ENCODE assay signal across 1 cellular context in the genomic region with DNA sequence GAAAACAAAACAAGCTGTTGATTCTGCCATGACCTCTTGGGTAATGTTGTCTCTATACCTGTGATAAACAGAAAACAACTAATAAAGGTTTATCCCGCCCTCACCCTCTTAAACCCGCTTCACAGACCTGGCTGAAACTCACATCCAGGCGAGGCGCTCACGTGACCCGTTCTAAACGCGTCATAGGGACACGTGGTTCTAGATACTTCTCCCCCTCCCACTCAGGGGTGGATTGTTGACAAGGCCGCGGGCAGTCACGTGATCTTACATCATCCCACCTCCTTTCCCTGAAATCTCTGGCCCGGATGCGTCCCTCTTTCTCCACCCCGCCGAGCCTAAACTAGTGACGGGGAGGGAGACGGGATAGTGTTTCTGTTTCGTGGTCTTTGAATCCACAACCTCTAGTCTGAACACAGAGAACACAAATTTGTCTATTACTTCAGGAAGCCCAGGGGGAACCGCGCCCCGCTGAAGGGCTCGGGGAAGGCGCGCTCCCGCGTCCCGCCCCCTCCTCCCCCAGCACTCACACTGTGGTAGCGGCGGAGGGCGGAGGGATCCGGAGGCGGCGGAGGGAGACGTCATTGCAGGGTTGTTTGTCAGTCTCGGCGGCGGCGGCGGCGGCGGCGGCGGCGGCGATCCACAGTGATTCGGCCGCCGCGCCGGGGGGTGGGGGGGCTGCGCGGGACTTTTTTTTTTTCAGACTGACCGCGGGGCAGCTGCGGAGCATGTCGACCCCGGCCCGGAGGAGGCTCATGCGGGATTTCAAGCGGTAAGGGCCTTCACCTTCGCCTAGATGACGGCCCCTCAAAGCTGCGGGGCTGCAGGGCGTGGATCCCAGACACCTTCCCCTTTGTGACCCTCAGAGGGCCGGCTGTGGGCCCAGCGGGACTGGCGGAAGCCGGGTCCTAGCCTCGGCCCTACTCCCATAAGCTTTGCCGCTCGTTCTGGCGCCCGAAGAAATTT.
A peak's percentile ranks its signal among the peaks of the same experiment; 100 is the strongest.
TF ChIP-seq lines count a peak whose summit lies in the region.

Gene UBE2B (plus strand): TSS at position 699 of the 963 bp plus-strand sequence. CDS start 27 bp downstream, at position 726.

TF ChIP-seq in HepG2, 621 proteins besides CTCF, POLR2A, EP300 and RAD21 (continued from another document and continues in another):
- TF ChIP-seq AHDC1 (CRISPR knock-in tag; IDR thresholded peaks at IDR 0.05; ENCODE audit: borderline replicate concordance) (peak; percentile 57; the same call in 1 of the 2 replicates), GZF1 (CRISPR knock-in tag; IDR thresholded peaks at IDR 0.05) (0 out of 2 replicates have a peak, but pooled peaks have one; percentile 72), CC2D1A (CRISPR knock-in tag; IDR thresholded peaks at IDR 0.05) (no peak), TMF1 (CRISPR knock-in tag; IDR thresholded peaks at IDR 0.05; ENCODE audit: low read depth) (peak; percentile 70; the same call in 1 of the 2 replicates), NBN (conservative IDR thresholded peaks at IDR 0.05) (no peak), ONECUT2 (CRISPR knock-in tag; IDR thresholded peaks at IDR 0.05) (peak; percentile 75), AGO2 (optimal IDR thresholded peaks at IDR 0.05; ENCODE audit: low read depth, low read length) (peak; percentile 74), SKI (IDR thresholded peaks at IDR 0.05; ENCODE audit: partially characterized antibody) (peak; percentile 90), GABPA (IDR thresholded peaks at IDR 0.05; ENCODE audit: low read depth, low read length) (peak; percentile 37), GABPA (CRISPR knock-in tag; IDR thresholded peaks at IDR 0.05; ENCODE audit: low read depth) (peak; percentile 77), ZFYVE20 (CRISPR knock-in tag; IDR thresholded peaks at IDR 0.05; ENCODE audit: borderline replicate concordance, low read depth) (no peak), ZNF746 (CRISPR knock-in tag; IDR thresholded peaks at IDR 0.05) (peak; percentile 85), FUBP1 (CRISPR knock-in tag; IDR thresholded peaks at IDR 0.05; ENCODE audit: borderline replicate concordance) (no peak), ZNF136 (CRISPR knock-in tag; IDR thresholded peaks at IDR 0.05; ENCODE audit: low read depth) (peak; percentile 64; the same call in 1 of the 2 replicates), POLR2AphosphoS2 (IDR thresholded peaks at IDR 0.05; ENCODE audit: low read depth, low read length) (no peak), TBL1XR1 (IDR thresholded peaks at IDR 0.05; ENCODE audit: borderline replicate concordance, low read length, partially characterized antibody) (peak; percentile 66), IRF1 (CRISPR knock-in tag; IDR thresholded peaks at IDR 0.05; ENCODE audit: low read depth) (no peak), POLR2AphosphoS5 (IDR thresholded peaks at IDR 0.05; ENCODE audit: low read depth, low read length) (peak; percentile 88), ZNF672 (CRISPR knock-in tag; IDR thresholded peaks at IDR 0.05) (no peak), CAMTA2 (CRISPR knock-in tag; IDR thresholded peaks at IDR 0.05; ENCODE audit: borderline replicate concordance) (peak; percentile 10; the same call in 1 of the 2 replicates), ZNF619 (CRISPR knock-in tag; IDR thresholded peaks at IDR 0.05) (no peak), ZNF776 (CRISPR knock-in tag; IDR thresholded peaks at IDR 0.05) (no peak; the same call in 1 of the 2 replicates), ZKSCAN1 (IDR thresholded peaks at IDR 0.05; ENCODE audit: low read length) (no peak), ZNF546 (CRISPR knock-in tag; conservative IDR thresholded peaks at IDR 0.05) (no peak; the same call in 1 of the 2 replicates), MTA1 (CRISPR knock-in tag; IDR thresholded peaks at IDR 0.05; ENCODE audit: borderline replicate concordance) (peak; percentile 61; the same call in 1 of the 2 replicates), KAT7 (CRISPR knock-in tag; IDR thresholded peaks at IDR 0.05; ENCODE audit: borderline replicate concordance) (peak; percentile 96), CEBPG (CRISPR knock-in tag; IDR thresholded peaks at IDR 0.05) (peak; percentile 69), HOXA9 (CRISPR knock-in tag; IDR thresholded peaks at IDR 0.05; ENCODE audit: borderline replicate concordance) (no peak), JARID2 (CRISPR knock-in tag; IDR thresholded peaks at IDR 0.05; ENCODE audit: insufficient replicate concordance) (peak; percentile 36), ZNF761 (CRISPR knock-in tag; conservative IDR thresholded peaks at IDR 0.05) (no peak), ZNF550 (CRISPR knock-in tag; IDR thresholded peaks at IDR 0.05; ENCODE audit: borderline replicate concordance) (no peak), ELF3 (CRISPR knock-in tag; IDR thresholded peaks at IDR 0.05) (peak; percentile 65), ZNF3 (CRISPR knock-in tag; IDR thresholded peaks at IDR 0.05) (no peak), ZNF256 (CRISPR knock-in tag; conservative IDR thresholded peaks at IDR 0.05) (peak; percentile 91; the same call in 1 of the 2 replicates), TEAD2 (CRISPR knock-in tag; IDR thresholded peaks at IDR 0.05) (no peak), ZFP41 (CRISPR knock-in tag; IDR thresholded peaks at IDR 0.05; ENCODE audit: borderline replicate concordance) (no peak), SNAPC2 (CRISPR knock-in tag; IDR thresholded peaks at IDR 0.05) (peak; percentile 76; the same call in 1 of the 2 replicates), ATF5 (CRISPR knock-in tag; IDR thresholded peaks at IDR 0.05; ENCODE audit: low read depth) (peak; percentile 36; the same call in 1 of the 2 replicates), JUN (CRISPR knock-in tag; IDR thresholded peaks at IDR 0.05) (peak; percentile 67), ZBTB3 (CRISPR knock-in tag; IDR thresholded peaks at IDR 0.05; ENCODE audit: borderline replicate concordance, low read depth) (peak; percentile 55; the same call in 1 of the 2 replicates), PLRG1 (conservative IDR thresholded peaks at IDR 0.05) (no peak), FOXK2 (IDR thresholded peaks at IDR 0.05) (peak; percentile 99), ATF7 (IDR thresholded peaks at IDR 0.05) (peak; percentile 92), ATF7 (CRISPR knock-in tag; IDR thresholded peaks at IDR 0.05) (peak; percentile 90)
- TF ChIP-seq, protein P1, sequence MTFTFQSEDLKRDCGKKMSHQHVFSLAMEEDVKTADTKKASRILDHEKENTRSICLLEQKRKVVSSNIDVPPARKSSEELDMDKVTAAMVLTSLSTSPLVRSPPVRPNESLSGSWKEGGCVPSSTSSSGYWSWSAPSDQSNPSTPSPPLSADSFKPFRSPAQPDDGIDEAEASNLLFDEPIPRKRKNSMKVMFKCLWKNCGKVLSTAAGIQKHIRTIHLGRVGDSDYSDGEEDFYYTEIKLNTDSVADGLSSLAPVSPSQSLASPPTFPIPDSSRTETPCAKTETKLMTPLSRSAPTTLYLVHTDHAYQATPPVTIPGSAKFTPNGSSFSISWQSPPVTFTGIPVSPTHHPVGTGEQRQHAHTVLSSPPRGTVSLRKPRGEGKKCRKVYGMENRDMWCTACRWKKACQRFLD (CRISPR knock-in tag; IDR thresholded peaks at IDR 0.05; ENCODE audit: borderline replicate concordance) = 0 out of 2 replicates have a peak, but pooled peaks have one; percentile 34
- TF ChIP-seq, protein P2, sequence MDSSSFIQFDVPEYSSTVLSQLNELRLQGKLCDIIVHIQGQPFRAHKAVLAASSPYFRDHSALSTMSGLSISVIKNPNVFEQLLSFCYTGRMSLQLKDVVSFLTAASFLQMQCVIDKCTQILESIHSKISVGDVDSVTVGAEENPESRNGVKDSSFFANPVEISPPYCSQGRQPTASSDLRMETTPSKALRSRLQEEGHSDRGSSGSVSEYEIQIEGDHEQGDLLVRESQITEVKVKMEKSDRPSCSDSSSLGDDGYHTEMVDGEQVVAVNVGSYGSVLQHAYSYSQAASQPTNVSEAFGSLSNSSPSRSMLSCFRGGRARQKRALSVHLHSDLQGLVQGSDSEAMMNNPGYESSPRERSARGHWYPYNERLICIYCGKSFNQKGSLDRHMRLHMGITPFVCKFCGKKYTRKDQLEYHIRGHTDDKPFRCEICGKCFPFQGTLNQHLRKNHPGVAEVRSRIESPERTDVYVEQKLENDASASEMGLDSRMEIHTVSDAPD (CRISPR knock-in tag; IDR thresholded peaks at IDR 0.05) = no peak
- TF ChIP-seq, protein P3, sequence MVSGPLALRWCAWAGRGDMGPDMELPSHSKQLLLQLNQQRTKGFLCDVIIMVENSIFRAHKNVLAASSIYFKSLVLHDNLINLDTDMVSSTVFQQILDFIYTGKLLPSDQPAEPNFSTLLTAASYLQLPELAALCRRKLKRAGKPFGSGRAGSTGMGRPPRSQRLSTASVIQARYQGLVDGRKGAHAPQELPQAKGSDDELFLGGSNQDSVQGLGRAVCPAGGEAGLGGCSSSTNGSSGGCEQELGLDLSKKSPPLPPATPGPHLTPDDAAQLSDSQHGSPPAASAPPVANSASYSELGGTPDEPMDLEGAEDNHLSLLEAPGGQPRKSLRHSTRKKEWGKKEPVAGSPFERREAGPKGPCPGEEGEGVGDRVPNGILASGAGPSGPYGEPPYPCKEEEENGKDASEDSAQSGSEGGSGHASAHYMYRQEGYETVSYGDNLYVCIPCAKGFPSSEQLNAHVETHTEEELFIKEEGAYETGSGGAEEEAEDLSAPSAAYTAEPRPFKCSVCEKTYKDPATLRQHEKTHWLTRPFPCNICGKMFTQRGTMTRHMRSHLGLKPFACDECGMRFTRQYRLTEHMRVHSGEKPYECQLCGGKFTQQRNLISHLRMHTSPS (CRISPR knock-in tag; IDR thresholded peaks at IDR 0.05; ENCODE audit: low read depth) = 0 out of 2 replicates have a peak, but pooled peaks have one; percentile 20
- TF ChIP-seq, protein P4, sequence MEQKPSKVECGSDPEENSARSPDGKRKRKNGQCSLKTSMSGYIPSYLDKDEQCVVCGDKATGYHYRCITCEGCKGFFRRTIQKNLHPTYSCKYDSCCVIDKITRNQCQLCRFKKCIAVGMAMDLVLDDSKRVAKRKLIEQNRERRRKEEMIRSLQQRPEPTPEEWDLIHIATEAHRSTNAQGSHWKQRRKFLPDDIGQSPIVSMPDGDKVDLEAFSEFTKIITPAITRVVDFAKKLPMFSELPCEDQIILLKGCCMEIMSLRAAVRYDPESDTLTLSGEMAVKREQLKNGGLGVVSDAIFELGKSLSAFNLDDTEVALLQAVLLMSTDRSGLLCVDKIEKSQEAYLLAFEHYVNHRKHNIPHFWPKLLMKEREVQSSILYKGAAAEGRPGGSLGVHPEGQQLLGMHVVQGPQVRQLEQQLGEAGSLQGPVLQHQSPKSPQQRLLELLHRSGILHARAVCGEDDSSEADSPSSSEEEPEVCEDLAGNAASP (CRISPR knock-in tag; IDR thresholded peaks at IDR 0.05; ENCODE audit: borderline replicate concordance) = peak; percentile 51
